ENCODE assay signal across 1 cellular context in genomic region chr2:65294701-65295100, GRCh38.
TF ChIP-seq lines count a peak whose summit lies in the region.

No MANE protein-coding gene starts in this region.

TF ChIP-seq in K562, 482 proteins besides CTCF, POLR2A, EP300 and RAD21 (continued from another document and continues in another):
- TF ChIP-seq FOXM1 (IDR thresholded peaks at IDR 0.05; ENCODE audit: low read depth) = peak; percentile 62; the same call in 1 of the 2 replicates
- no peak for TF ChIP-seq FOXM1 (CRISPR knock-in tag; IDR thresholded peaks at IDR 0.05; ENCODE audit: low read depth)
- peak; percentile 67 for TF ChIP-seq MGA (IDR thresholded peaks at IDR 0.05)
- no peak for TF ChIP-seq ZKSCAN3 (CRISPR knock-in tag; IDR thresholded peaks at IDR 0.05)
- TF ChIP-seq FOXP1 (CRISPR knock-in tag; IDR thresholded peaks at IDR 0.05) = no peak
- peak; percentile 41; the same call in 1 of the 2 replicates for TF ChIP-seq HES1 (IDR thresholded peaks at IDR 0.05; ENCODE audit: low read depth)
- no peak for TF ChIP-seq IRF2 (CRISPR knock-in tag; IDR thresholded peaks at IDR 0.05)
- TF ChIP-seq NCOR1 (IDR thresholded peaks at IDR 0.05) = peak; percentile 69
- TF ChIP-seq ZNF146 (CRISPR knock-in tag; IDR thresholded peaks at IDR 0.05; ENCODE audit: unreplicated experiment) = no peak
- TF ChIP-seq ZNF507 (tag; conservative IDR thresholded peaks at IDR 0.05) = no peak
- TF ChIP-seq ZC3H11A (IDR thresholded peaks at IDR 0.05; ENCODE audit: low read depth, low read length) = no peak
- no peak for TF ChIP-seq BHLHE40 (IDR thresholded peaks at IDR 0.05; ENCODE audit: low read length)
- no peak for TF ChIP-seq CEBPZ (IDR thresholded peaks at IDR 0.05; ENCODE audit: borderline replicate concordance, low read depth, low read length)
- TF ChIP-seq L3MBTL2 (IDR thresholded peaks at IDR 0.05) = peak; percentile 72
- TF ChIP-seq CHD4 (IDR thresholded peaks at IDR 0.05; ENCODE audit: insufficient read depth, insufficient replicate concordance, low read depth, low read length, poor library complexity, severe bottlenecking) = no peak
- TF ChIP-seq NKRF (IDR thresholded peaks at IDR 0.05; ENCODE audit: borderline replicate concordance) = no peak
- TF ChIP-seq MCM5 (IDR thresholded peaks at IDR 0.05; ENCODE audit: low read depth) = no peak
- no peak for TF ChIP-seq RNF219 (CRISPR knock-in tag; IDR thresholded peaks at IDR 0.05)
- no peak for TF ChIP-seq ZFP1 (CRISPR knock-in tag; IDR thresholded peaks at IDR 0.05)
- TF ChIP-seq ESRRA (IDR thresholded peaks at IDR 0.05; ENCODE audit: borderline replicate concordance, low read depth) = no peak; the same call in 1 of the 2 replicates
- no peak for TF ChIP-seq ZNF717 (CRISPR knock-in tag; IDR thresholded peaks at IDR 0.05)
- peak; percentile 96 for TF ChIP-seq SMARCA4 (IDR thresholded peaks at IDR 0.05)
- TF ChIP-seq HMGXB4 (CRISPR knock-in tag; IDR thresholded peaks at IDR 0.05) = no peak
- 0 out of 4 replicates have a peak, but pooled peaks of 1 of the 2 experiments have one; percentile 52 for TF ChIP-seq ZNF639 (CRISPR knock-in tag; conservative IDR thresholded peaks at IDR 0.05 in 1 of 2, IDR thresholded peaks at IDR 0.05 in 1 of 2)
- TF ChIP-seq FOXK2 (conservative IDR thresholded peaks at IDR 0.05 in 1 of 2, IDR thresholded peaks at IDR 0.05 in 1 of 2; ENCODE audit: low read depth in 2 of 2) = peak; percentile 51; a peak in 2 of 4 replicates
- TF ChIP-seq GTF2F1 (IDR thresholded peaks at IDR 0.05; ENCODE audit: low read depth, low read length) = no peak
- no peak for TF ChIP-seq SRSF1 (IDR thresholded peaks at IDR 0.05; ENCODE audit: low read depth, low read length)
- TF ChIP-seq MEIS2 (IDR thresholded peaks at IDR 0.05; ENCODE audit: partially characterized antibody) = no peak
- no peak for TF ChIP-seq SETDB1 (IDR thresholded peaks at IDR 0.05; ENCODE audit: low read length)
- no peak for TF ChIP-seq ID3 (CRISPR knock-in tag; IDR thresholded peaks at IDR 0.05)
- TF ChIP-seq ID3 (tag; IDR thresholded peaks at IDR 0.05) = no peak
- TF ChIP-seq ARID1B (IDR thresholded peaks at IDR 0.05) = peak; percentile 95
- no peak for TF ChIP-seq ZNF707 (CRISPR knock-in tag; conservative IDR thresholded peaks at IDR 0.05)
- no peak for TF ChIP-seq ZNF311 (CRISPR knock-in tag; IDR thresholded peaks at IDR 0.05)
